ENCODE assay signal across 1 cellular context in the genomic region with DNA sequence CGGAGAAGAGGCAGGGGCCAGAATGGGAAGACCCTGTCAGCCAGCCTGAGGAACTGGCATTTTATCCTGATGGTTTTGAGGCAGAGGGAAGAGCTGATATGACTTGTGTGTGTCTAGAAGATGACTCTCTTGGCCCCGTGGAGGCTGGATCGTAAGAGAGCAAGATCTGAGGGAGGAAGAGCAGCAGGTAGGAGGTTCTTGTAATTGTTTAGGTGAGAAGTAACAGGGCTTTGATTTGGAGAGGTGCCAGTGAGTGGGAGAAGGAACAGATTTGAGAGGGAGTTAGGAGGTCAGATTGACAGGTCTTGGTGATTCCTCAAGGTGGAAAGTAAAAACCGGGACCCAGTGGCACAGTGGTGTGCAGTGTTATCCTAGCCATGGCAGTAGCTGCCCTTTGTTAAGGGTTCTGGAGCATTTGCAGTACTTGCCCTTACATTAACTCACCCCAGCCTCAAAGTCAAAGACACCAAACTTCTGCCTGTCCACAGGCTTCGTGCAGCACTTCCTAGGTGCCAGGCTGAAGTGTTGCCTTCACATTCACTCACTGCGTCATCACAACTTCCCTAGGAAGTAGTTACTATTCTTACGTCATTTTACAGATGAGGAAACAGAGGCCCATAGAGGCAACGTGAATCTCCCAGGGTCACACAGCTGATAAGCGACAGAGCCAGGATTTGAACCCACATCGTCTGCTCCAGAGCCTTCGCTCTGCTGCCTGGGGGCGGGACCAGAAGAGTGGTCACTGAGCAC.
TF ChIP-seq lines count a peak whose summit lies in the region.

No MANE protein-coding gene starts in this region.

TF ChIP-seq in WTC11, 78 proteins besides CTCF, POLR2A, EP300 and RAD21:
- TF ChIP-seq HMGXB4 (CRISPR knock-in tag; IDR thresholded peaks at IDR 0.05) (no peak), IRF2 (CRISPR knock-in tag; IDR thresholded peaks at IDR 0.05; ENCODE audit: borderline replicate concordance, low read depth) (no peak), ZNF396 (CRISPR knock-in tag; IDR thresholded peaks at IDR 0.05; ENCODE audit: borderline replicate concordance) (no peak), FOXK1 (CRISPR knock-in tag; IDR thresholded peaks at IDR 0.05) (no peak), AR (CRISPR knock-in tag; IDR thresholded peaks at IDR 0.05) (no peak), ZNF232 (CRISPR knock-in tag; IDR thresholded peaks at IDR 0.05) (no peak), ELF4 (CRISPR knock-in tag; IDR thresholded peaks at IDR 0.05; ENCODE audit: low read depth) (no peak), NFE2L1 (CRISPR knock-in tag; IDR thresholded peaks at IDR 0.05) (no peak), ETV6 (CRISPR knock-in tag; IDR thresholded peaks at IDR 0.05) (no peak), GRHL2 (CRISPR knock-in tag; IDR thresholded peaks at IDR 0.05; ENCODE audit: insufficient replicate concordance, severe bottlenecking) (no peak), USF1 (CRISPR knock-in tag; IDR thresholded peaks at IDR 0.05) (no peak), ZNF263 (CRISPR knock-in tag; IDR thresholded peaks at IDR 0.05; ENCODE audit: low read depth) (no peak), GABPB1 (CRISPR knock-in tag; IDR thresholded peaks at IDR 0.05) (no peak)
- TF ChIP-seq, protein P1, sequence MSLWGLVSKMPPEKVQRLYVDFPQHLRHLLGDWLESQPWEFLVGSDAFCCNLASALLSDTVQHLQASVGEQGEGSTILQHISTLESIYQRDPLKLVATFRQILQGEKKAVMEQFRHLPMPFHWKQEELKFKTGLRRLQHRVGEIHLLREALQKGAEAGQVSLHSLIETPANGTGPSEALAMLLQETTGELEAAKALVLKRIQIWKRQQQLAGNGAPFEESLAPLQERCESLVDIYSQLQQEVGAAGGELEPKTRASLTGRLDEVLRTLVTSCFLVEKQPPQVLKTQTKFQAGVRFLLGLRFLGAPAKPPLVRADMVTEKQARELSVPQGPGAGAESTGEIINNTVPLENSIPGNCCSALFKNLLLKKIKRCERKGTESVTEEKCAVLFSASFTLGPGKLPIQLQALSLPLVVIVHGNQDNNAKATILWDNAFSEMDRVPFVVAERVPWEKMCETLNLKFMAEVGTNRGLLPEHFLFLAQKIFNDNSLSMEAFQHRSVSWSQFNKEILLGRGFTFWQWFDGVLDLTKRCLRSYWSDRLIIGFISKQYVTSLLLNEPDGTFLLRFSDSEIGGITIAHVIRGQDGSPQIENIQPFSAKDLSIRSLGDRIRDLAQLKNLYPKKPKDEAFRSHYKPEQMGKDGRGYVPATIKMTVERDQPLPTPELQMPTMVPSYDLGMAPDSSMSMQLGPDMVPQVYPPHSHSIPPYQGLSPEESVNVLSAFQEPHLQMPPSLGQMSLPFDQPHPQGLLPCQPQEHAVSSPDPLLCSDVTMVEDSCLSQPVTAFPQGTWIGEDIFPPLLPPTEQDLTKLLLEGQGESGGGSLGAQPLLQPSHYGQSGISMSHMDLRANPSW (CRISPR knock-in tag; conservative IDR thresholded peaks at IDR 0.05; ENCODE audit: low read depth): no peak
- TF ChIP-seq, protein P2, sequence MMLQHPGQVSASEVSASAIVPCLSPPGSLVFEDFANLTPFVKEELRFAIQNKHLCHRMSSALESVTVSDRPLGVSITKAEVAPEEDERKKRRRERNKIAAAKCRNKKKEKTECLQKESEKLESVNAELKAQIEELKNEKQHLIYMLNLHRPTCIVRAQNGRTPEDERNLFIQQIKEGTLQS (CRISPR knock-in tag; conservative IDR thresholded peaks at IDR 0.05): no peak
